22 cellular contexts compared by ENCODE assay signal in genomic region chr9:69696802-69697201, GRCh38.
"Had no signal": no experiment of that assay in that cellular context is flagged by ENCODE, and none has a peak within 500 bp of the region (broad histone marks: within the 10 kb centered on the region; RNA-seq: fewer than 3 reads in every experiment).

No MANE protein-coding gene starts in this region.

- DNase-seq: activated CD4-positive, alpha-beta T cell treated with anti-CD3 and anti-CD28 coated beads for 1 hour; activated CD4-positive, alpha-beta T cell treated with anti-CD3 and anti-CD28 coated beads, Interleukin-2, amount 50 U/mL, for 1 hour; activated CD8-positive, alpha-beta T cell treated with anti-CD3 and anti-CD28 coated beads, Interleukin-2, amount 10 ng/mL, durations not matched to agents 7 days and 5 days; activated gamma-delta T cell treated with Interleukin-2 at 50 U/mL for 16 hours; activated T-cell treated with anti-CD3 and anti-CD28 coated beads, Interleukin-2, amount 50 U/mL, for 1 hour; caudate nucleus; effector memory CD4-positive, alpha-beta T cell; gastrocnemius medialis; head of caudate nucleus; hypothalamus; islet precursor cell; left cardiac atrium; mesenchymal stem cell; nephron progenitor cell; nucleus accumbens; right cardiac atrium; stimulated activated CD4-positive, alpha-beta T cell treated with anti-CD3 and anti-CD28 coated beads, Interleukin-1b, Interleukin-23, amount 100 ng/mL, for 48 hours; stimulated activated naive CD8-positive, alpha-beta T cell treated with anti-CD3 and anti-CD28 coated beads, Interleukin-15, amount 100 ng/mL, for 72 hours; T-helper 9 cell; tibial artery had no signal

- H3K4me1 ChIP-seq: gastrocnemius medialis, parathyroid adenoma, tibial artery had no signal

- H3K9ac ChIP-seq: parathyroid adenoma had no signal

- H3K27ac ChIP-seq: gastrocnemius medialis, parathyroid adenoma, skin epidermis, tibial artery had no signal

- H3K36me3 ChIP-seq: gastrocnemius medialis, tibial artery had no signal

- H2AFZ ChIP-seq: parathyroid adenoma had no signal

- H3K27me3 ChIP-seq: gastrocnemius medialis, tibial artery had no signal

- H3K4me3 ChIP-seq: gastrocnemius medialis, skin epidermis, tibial artery had no signal
